9 cellular contexts compared by ENCODE assay signal in the genomic region with DNA sequence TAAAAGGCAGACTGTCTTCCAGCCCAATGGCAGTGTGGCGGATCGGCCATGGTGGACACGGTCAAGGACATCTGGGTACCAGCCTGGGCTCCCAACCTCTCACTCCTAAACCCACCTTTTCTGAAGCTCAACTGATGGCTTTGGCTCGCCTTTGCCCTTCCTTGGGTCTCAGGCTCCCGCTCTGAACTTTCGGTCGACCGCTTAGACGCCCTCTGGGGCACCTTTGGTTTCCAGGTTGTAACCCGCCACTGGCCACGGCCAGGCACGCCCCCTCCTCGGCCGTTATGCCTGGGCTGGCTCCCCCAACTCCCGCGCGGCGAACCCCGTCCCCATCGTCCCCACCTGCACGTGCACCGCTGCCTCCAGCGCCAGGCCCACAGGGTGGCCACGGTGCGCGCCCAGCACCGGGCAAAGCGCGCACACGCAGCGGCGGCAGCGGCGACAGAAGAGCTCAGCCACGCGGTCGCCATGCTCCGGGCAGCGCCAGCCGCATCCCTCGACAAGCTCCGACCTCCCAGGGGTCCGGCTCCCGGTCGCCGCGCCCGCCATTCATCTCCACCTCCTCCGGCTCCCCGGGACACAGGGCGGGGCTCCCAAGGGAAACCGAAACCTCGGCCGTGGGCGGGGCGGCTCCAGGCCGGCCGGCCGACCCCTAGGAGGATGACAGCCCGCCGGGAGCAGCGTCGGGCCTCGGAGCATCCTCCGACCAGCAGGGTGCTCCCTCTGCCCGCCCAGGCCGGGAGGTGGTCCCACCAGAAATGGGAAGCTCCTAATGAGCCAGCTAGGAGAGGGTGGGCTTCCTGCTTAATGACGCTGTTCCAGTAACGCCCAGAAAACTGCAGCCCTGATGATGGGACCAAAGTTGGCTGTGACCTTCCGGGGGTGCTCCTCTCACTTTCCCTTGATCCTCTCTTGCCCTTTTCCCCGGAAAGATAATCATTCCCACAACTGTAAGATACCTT. TPM values are rescaled to one million over a fixed set of nuclear protein-coding genes. Genes with fewer than 3 reads are reported as not detected.
DNase-seq lines count a peak whose midpoint lies in the region; ATAC-seq, FAIRE-seq and TF ChIP-seq lines count a peak whose summit lies in the region.
"Had no signal": no experiment of that assay in that cellular context is flagged by ENCODE, and none has a peak within 500 bp of the region (broad histone marks: within the 10 kb centered on the region; RNA-seq: fewer than 3 reads in every experiment).

A gene with protein sequence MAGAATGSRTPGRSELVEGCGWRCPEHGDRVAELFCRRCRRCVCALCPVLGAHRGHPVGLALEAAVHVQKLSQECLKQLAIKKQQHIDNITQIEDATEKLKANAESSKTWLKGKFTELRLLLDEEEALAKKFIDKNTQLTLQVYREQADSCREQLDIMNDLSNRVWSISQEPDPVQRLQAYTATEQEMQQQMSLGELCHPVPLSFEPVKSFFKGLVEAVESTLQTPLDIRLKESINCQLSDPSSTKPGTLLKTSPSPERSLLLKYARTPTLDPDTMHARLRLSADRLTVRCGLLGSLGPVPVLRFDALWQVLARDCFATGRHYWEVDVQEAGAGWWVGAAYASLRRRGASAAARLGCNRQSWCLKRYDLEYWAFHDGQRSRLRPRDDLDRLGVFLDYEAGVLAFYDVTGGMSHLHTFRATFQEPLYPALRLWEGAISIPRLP (minus strand): TSS at position 583 of the 962 bp plus-strand sequence. CDS start 34 bp downstream, at position 549.

- H3K79me2 ChIP-seq in osteoblast (ENCODE audit: insufficient read depth, low read length), result no peaks in the 10 kb centered on the region

- H3K27ac ChIP-seq in CD4-positive, CD25-positive, alpha-beta regulatory T cell (ENCODE audit: insufficient read depth, low read length, poor library complexity, severe bottlenecking), result peak within 1 kb of the TSS; percentile 91
- H3K27ac ChIP-seq in gastroesophageal sphincter (peak within 1 kb of the TSS in 3 of 4 donors; percentile 56 to 76 (median 67)), osteoblast (ENCODE audit: low read depth, low read length) (no peak within 1 kb of the TSS)

- peaks cover 12 to 83% (median 56%) of the 10 kb centered on the region in 4 donors for H3K4me1 Mint-ChIP-seq in CD4-positive, CD25-positive, alpha-beta regulatory T cell

- peak in 1 of 4 experiments; percentile 26 for TF ChIP-seq CTCF in gastroesophageal sphincter (IDR thresholded peaks at IDR 0.05)
- no peak for TF ChIP-seq CTCF in osteoblast (IDR thresholded peaks at IDR 0.05; ENCODE audit: extremely low read depth, low read depth, low read length)

- peak within 1 kb of the TSS; percentile 97 to 99 (median 98) for H3K27ac Mint-ChIP-seq in CD4-positive, CD25-positive, alpha-beta regulatory T cell

- H3K27me3 ChIP-seq in CD4-positive, CD25-positive, alpha-beta regulatory T cell (ENCODE audit: control insufficient read depth, insufficient read depth, low read length), result no peaks in the 10 kb centered on the region
- no peaks in the 10 kb centered on the region for H3K27me3 ChIP-seq in gastroesophageal sphincter
- H3K27me3 ChIP-seq in osteoblast (ENCODE audit: insufficient read depth, low read length), result no peaks in the 10 kb centered on the region

- H3K27me3 Mint-ChIP-seq in CD4-positive, CD25-positive, alpha-beta regulatory T cell, result peaks cover 5% of the 10 kb centered on the region

- H3K4me3 ChIP-seq in CD4-positive, CD25-positive, alpha-beta regulatory T cell (ENCODE audit: low read depth, low read length), result peak within 1 kb of the TSS; percentile 84
- H3K4me3 ChIP-seq in gastroesophageal sphincter (peak within 1 kb of the TSS; percentile 59 to 75), osteoblast (ENCODE audit: insufficient read depth, low read length) (peak within 1 kb of the TSS; percentile 82)

- H4K20me1 ChIP-seq in osteoblast (ENCODE audit: insufficient read depth, low read length), result no peaks in the 10 kb centered on the region

- peaks cover 6% of the 10 kb centered on the region for H3K36me3 ChIP-seq in CD4-positive, CD25-positive, alpha-beta regulatory T cell (ENCODE audit: control insufficient read depth, insufficient read depth, low read length)
- H3K36me3 ChIP-seq in gastroesophageal sphincter (no peaks in the 10 kb centered on the region), osteoblast (ENCODE audit: insufficient read depth, low read length) (no peaks in the 10 kb centered on the region)

- H3K9me3 ChIP-seq in CD4-positive, CD25-positive, alpha-beta regulatory T cell (ENCODE audit: control insufficient read depth in 2 of 2, low read length in 2 of 2), result no peaks in the 10 kb centered on the region
- H3K9me3 ChIP-seq in gastroesophageal sphincter, result no peaks in the 10 kb centered on the region
- H3K9me3 ChIP-seq in osteoblast (ENCODE audit: low read depth, low read length), result no peaks in the 10 kb centered on the region

- peak within 1 kb of the TSS; percentile 93 to 99 (median 96) for H3K4me3 Mint-ChIP-seq in CD4-positive, CD25-positive, alpha-beta regulatory T cell

- H2AFZ ChIP-seq in osteoblast (ENCODE audit: low read length), result peak within 1 kb of the TSS; percentile 91

- no peak for FAIRE-seq in urothelium cell line (lab: Jason Lieb, UNC)
- FAIRE-seq: colon had no signal

- peaks cover 13% of the 10 kb centered on the region for H3K36me3 Mint-ChIP-seq in CD4-positive, CD25-positive, alpha-beta regulatory T cell

- peak within 1 kb of the TSS; percentile 82 for H3K4me2 ChIP-seq in osteoblast (ENCODE audit: insufficient read depth, low read length)

- peaks cover 0 to 2% (median 0%) of the 10 kb centered on the region in 7 donors for H3K9me3 Mint-ChIP-seq in CD4-positive, CD25-positive, alpha-beta regulatory T cell

- peak in 1 of 2 donors; percentile 21 for TF ChIP-seq POLR2A in gastroesophageal sphincter (IDR thresholded peaks at IDR 0.05)

- peak; percentile 52 to 59 for ATAC-seq in CD4-positive, CD25-positive, alpha-beta regulatory T cell (ENCODE audit: low read depth in 2 of 2)
- peak; percentile 61 for ATAC-seq in GM19351 (IDR thresholded peaks at IDR 0.05; ENCODE audit: unreplicated experiment)
- ATAC-seq in gastroesophageal sphincter, result peak; percentile 70

- peaks cover 70% of the 10 kb centered on the region for H3K4me1 ChIP-seq in CD4-positive, CD25-positive, alpha-beta regulatory T cell (ENCODE audit: control insufficient read depth, insufficient read depth, low read length, poor library complexity, severe bottlenecking)
- peaks cover 0 to 17% (median 0%) of the 10 kb centered on the region in 3 donors for H3K4me1 ChIP-seq in gastroesophageal sphincter
- H3K4me1 ChIP-seq in osteoblast (ENCODE audit: insufficient read depth, low read length), result peaks cover 5% of the 10 kb centered on the region

- no peak for TF ChIP-seq EP300 in gastroesophageal sphincter (IDR thresholded peaks at IDR 0.05)

- peak; percentile 54 to 68 (median 62) for DNase-seq in CD4-positive, CD25-positive, alpha-beta regulatory T cell
- peak; percentile 71 for DNase-seq in HK-2 (ENCODE audit: unreplicated experiment)
- peak; percentile 85 for DNase-seq in RPMI7951 (ENCODE audit: low read depth)
- DNase-seq in activated gamma-delta T cell (lab: John Stamatoyannopoulos, UW), result peak; percentile 43
- DNase-seq in osteoblast (ENCODE audit: insufficient read length, low spot score, missing footprints), result peak; percentile 90
- peak; percentile 83 for DNase-seq in urothelium cell line (ENCODE audit: low spot score)

- 4 to 27% methylated on average over 3 to 14 of the region's 71 CpGs for WGBS in gastroesophageal sphincter (ENCODE audit: low coverage in 1 of 2), 2 donors

RNA-seq across cellular contexts. Expression of the gene that starts here (rescaled TPM):
- 120 TPM for total RNA-seq in CD4-positive, CD25-positive, alpha-beta regulatory T cell
- polyA plus RNA-seq in CD4-positive, CD25-positive, alpha-beta regulatory T cell, result 10 to 100 TPM; 65.2 to 94.0 (median 73.7) TPM
- total RNA-seq in RPMI7951 (2014; rRNA removed; shearing (Covaris generic)), result 11.1 and 15.1 TPM in 2 replicates
- 10 to 100 TPM in 3 of 4 donors, 1 to 10 TPM in 1; 7.5 to 12.5 (median 10.5) TPM for total RNA-seq in gastroesophageal sphincter
- total RNA-seq in osteoblast, result 0.59 and 1.1 TPM in 2 replicates
